Comparison of ENCODE assay signal across 24 cellular contexts in genomic region chr7:91503934-91504575, GRCh38.
DNase-seq lines count a peak whose midpoint lies in the region; ATAC-seq, FAIRE-seq and TF ChIP-seq lines count a peak whose summit lies in the region.
"Had no signal": no experiment of that assay in that cellular context is flagged by ENCODE, and none has a peak within 500 bp of the region (broad histone marks: within the 10 kb centered on the region; RNA-seq: fewer than 3 reads in every experiment).

No MANE protein-coding gene starts in this region.

- H3K27me3 Mint-ChIP-seq in astrocyte (ENCODE audit: low read depth, unreplicated experiment) = peaks cover 3% of the 10 kb centered on the region
- H3K27me3 Mint-ChIP-seq: dendritic cell treated with granulocyte-macrophage colony-stimulating factor and Interleukin-4, amounts not matched to agents 40 ng/mL and 50 ng/mL, for 4 days had no signal

- DNase-seq in DMS 273 (lab: John Stamatoyannopoulos, UW; ENCODE audit: unreplicated experiment) (peak; percentile 77), LNCaP clone FGC (ENCODE audit: low read depth) (peak; percentile 76), astrocyte (ENCODE audit: low read depth) (peak; percentile 42), left ventricle myocardium superior (no peak), NK-92 (lab: John Stamatoyannopoulos, UW; ENCODE audit: unreplicated experiment) (no peak), NCI-H2171 treated with DMSO at 0.1 percent for 48 hours (lab: John Stamatoyannopoulos, UW) (no peak)
- DNase-seq in stimulated activated CD4-positive, alpha-beta T cell treated with anti-CD3 and anti-CD28 coated beads, Interleukin-12 subunit alpha, Interleukin-12 subunit beta, amount 100 ng/mL, for 4 hours = no peak
- DNase-seq: activated CD4-positive, alpha-beta T cell treated with anti-CD3 and anti-CD28 coated beads for 48 hours; activated T-cell treated with anti-CD3 and anti-CD28 coated beads, Interleukin-2, amount 50 U/mL, for 4 hours; adrenal gland; Calu3; EL; H9; head of caudate nucleus; NCI-H2081; Peyer's patch; stimulated activated CD4-positive, alpha-beta T cell treated with anti-CD3 and anti-CD28 coated beads, Interleukin-4, amount 100 ng/mL, for 4 hours; stimulated activated naive CD8-positive, alpha-beta T cell treated with anti-CD3 and anti-CD28 coated beads, Interleukin-15, Interleukin-2, amounts not matched to agents 100 U/mL and 50 U/mL, for 24 hours; T-helper 1 cell had no signal

- H3K4me3 Mint-ChIP-seq in astrocyte (ENCODE audit: unreplicated experiment) = no peak overlapping the region
- H3K4me3 Mint-ChIP-seq: activated T-cell treated with anti-CD3 and anti-CD28 coated beads, Interleukin-2, amount 50 U/mL, for 4 hours; dendritic cell treated with granulocyte-macrophage colony-stimulating factor and Interleukin-4, amounts not matched to agents 40 ng/mL and 50 ng/mL, for 4 days; H9 had no signal

- peaks cover 9% of the 10 kb centered on the region for H3K9me3 Mint-ChIP-seq in astrocyte (ENCODE audit: unreplicated experiment)

- H3K9ac ChIP-seq in astrocyte (ENCODE audit: low read length) = no peak overlapping the region

- H3K36me3 Mint-ChIP-seq in astrocyte (ENCODE audit: low read depth, unreplicated experiment) = no peaks in the 10 kb centered on the region

- H3K79me2 ChIP-seq in astrocyte (ENCODE audit: insufficient read depth, low read length) = no peaks in the 10 kb centered on the region

- H3K27me3 ChIP-seq in astrocyte (ENCODE audit: insufficient read depth, low read length) = no peaks in the 10 kb centered on the region
- H3K27me3 ChIP-seq: adrenal gland, Peyer's patch, SJSA1 had no signal

- H3K36me3 ChIP-seq in astrocyte (ENCODE audit: insufficient read depth, low read length) = no peaks in the 10 kb centered on the region
- H3K36me3 ChIP-seq: adrenal gland, Peyer's patch, SJSA1 had no signal

- H3K4me3 ChIP-seq in LNCaP clone FGC (ENCODE audit: low read depth, low read length) (no peak overlapping the region), astrocyte (ENCODE audit: insufficient read depth, low read depth, low read length) (no peak overlapping the region)
- H3K4me3 ChIP-seq: adrenal gland, Peyer's patch, SJSA1 had no signal

- H3K4me1 ChIP-seq in astrocyte (ENCODE audit: insufficient read depth, low read length) = no peaks in the 10 kb centered on the region
- H3K4me1 ChIP-seq: adrenal gland, Peyer's patch, SJSA1 had no signal

- no peak overlapping the region for H2AFZ ChIP-seq in astrocyte (ENCODE audit: low read depth, low read length)

- H3K9me3 ChIP-seq in astrocyte (ENCODE audit: insufficient read depth, low read depth, low read length) = no peaks in the 10 kb centered on the region
- H3K9me3 ChIP-seq: SJSA1 had no signal

- no peaks in the 10 kb centered on the region for H3K4me1 Mint-ChIP-seq in astrocyte (ENCODE audit: low read depth, unreplicated experiment)

- no peak overlapping the region for H3K27ac ChIP-seq in astrocyte (ENCODE audit: low read depth, low read length)
- H3K27ac ChIP-seq: adrenal gland, C4-2B, Peyer's patch, SJSA1 had no signal

- H3K27ac Mint-ChIP-seq in astrocyte (ENCODE audit: unreplicated experiment) = no peak overlapping the region
- H3K27ac Mint-ChIP-seq: dendritic cell treated with granulocyte-macrophage colony-stimulating factor and Interleukin-4, amounts not matched to agents 40 ng/mL and 50 ng/mL, for 4 days; H9 had no signal

- no peak overlapping the region for H3K4me2 ChIP-seq in astrocyte (ENCODE audit: low read length)

- peak; percentile 83 for ATAC-seq in left ventricle myocardium superior
- ATAC-seq: activated T-cell treated with anti-CD3 and anti-CD28 coated beads, Interleukin-2, amount 50 U/mL, for 4 hours; stimulated activated naive CD8-positive, alpha-beta T cell treated with anti-CD3 and anti-CD28 coated beads, Interleukin-15, Interleukin-2, amounts not matched to agents 100 U/mL and 50 U/mL, for 24 hours had no signal

- no peaks in the 10 kb centered on the region for H4K20me1 ChIP-seq in astrocyte (ENCODE audit: insufficient read depth, low read length)

- FAIRE-seq in astrocyte (lab: Jason Lieb, UNC) = no peak
- FAIRE-seq: bronchial epithelial cell, endometrium had no signal

- intact Hi-C loops in left ventricle myocardium superior (cut with micrococcal nuclease) = no loop called here

- TF ChIP-seq CTCF in LNCaP clone FGC (IDR thresholded peaks at IDR 0.05; ENCODE audit: control insufficient read depth, extremely low read depth, insufficient read depth) = no peak
- TF ChIP-seq CTCF in astrocyte (IDR thresholded peaks at IDR 0.05; ENCODE audit: insufficient read depth, low read depth, low read length) = no peak

Comparison
In these comparisons a context has a peak if more than half of its experiments do, and no peak if none do; other contexts are left out.
1. DNase-seq: peak in DMS 273 (single experiment), LNCaP clone FGC (single experiment) and astrocyte (single experiment); none in left ventricle myocardium superior (single experiment), NK-92 (single experiment), stimulated activated CD4-positive, alpha-beta T cell treated with anti-CD3 and anti-CD28 coated beads, Interleukin-12 subunit alpha, Interleukin-12 subunit beta, amount 100 ng/mL, for 4 hours (single experiment) and NCI-H2171 treated with DMSO at 0.1 percent for 48 hours (single experiment).